ENCODE assay signal across 1 cellular context in the genomic region with DNA sequence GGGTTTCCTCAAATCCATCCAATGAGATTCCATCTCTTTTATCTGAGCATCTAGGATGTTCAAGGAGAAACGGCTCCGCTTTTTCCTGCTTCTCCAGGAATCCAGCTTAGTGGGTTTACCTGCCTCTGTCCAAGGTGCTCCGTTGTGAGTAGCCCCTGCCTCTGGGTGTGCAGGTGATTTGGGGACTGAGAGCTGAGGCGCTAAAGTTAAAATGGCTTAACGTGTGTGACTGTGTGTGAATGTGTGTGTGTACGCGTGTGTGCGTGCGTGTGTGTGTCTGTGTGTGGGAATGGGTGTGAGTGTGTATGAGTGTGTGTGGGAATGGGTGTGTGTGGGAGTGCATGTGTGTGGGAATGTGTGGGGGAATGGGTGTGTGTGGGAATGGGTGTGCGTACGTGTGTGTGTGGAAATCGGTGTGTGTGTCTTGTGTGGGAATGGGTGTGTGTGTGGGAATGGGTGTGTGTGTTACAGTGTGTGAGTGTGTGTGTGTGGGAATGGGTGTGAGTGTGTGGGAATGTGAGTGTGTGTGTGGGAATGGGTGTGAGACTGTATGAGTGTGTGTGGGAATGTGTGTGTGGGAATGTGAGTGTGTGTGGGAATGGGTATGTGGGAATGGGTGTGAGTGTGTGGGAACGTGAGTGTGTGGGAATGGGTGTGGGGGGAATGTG.
A peak's percentile ranks its signal among the peaks of the same experiment; 100 is the strongest.
TF ChIP-seq lines count a peak whose summit lies in the region.

No MANE protein-coding gene starts in this region.

TF ChIP-seq in GM12878, 131 proteins besides CTCF, POLR2A, EP300 and RAD21:
- TF ChIP-seq, protein P1, sequence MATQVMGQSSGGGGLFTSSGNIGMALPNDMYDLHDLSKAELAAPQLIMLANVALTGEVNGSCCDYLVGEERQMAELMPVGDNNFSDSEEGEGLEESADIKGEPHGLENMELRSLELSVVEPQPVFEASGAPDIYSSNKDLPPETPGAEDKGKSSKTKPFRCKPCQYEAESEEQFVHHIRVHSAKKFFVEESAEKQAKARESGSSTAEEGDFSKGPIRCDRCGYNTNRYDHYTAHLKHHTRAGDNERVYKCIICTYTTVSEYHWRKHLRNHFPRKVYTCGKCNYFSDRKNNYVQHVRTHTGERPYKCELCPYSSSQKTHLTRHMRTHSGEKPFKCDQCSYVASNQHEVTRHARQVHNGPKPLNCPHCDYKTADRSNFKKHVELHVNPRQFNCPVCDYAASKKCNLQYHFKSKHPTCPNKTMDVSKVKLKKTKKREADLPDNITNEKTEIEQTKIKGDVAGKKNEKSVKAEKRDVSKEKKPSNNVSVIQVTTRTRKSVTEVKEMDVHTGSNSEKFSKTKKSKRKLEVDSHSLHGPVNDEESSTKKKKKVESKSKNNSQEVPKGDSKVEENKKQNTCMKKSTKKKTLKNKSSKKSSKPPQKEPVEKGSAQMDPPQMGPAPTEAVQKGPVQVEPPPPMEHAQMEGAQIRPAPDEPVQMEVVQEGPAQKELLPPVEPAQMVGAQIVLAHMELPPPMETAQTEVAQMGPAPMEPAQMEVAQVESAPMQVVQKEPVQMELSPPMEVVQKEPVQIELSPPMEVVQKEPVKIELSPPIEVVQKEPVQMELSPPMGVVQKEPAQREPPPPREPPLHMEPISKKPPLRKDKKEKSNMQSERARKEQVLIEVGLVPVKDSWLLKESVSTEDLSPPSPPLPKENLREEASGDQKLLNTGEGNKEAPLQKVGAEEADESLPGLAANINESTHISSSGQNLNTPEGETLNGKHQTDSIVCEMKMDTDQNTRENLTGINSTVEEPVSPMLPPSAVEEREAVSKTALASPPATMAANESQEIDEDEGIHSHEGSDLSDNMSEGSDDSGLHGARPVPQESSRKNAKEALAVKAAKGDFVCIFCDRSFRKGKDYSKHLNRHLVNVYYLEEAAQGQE (IDR thresholded peaks at IDR 0.05; ENCODE audit: low read depth, low read length): peak; percentile 38; the same call in 1 of the 2 replicates
- TF ChIP-seq IKZF2 (IDR thresholded peaks at IDR 0.05) (peak in 1 of 2 experiments; percentile 42; a peak in 2 of 4 replicates), SIX5 (IDR thresholded peaks at IDR 0.05; ENCODE audit: low read depth, low read length, severe bottlenecking) (no peak), DPF2 (IDR thresholded peaks at IDR 0.05) (no peak), TCF3 (IDR thresholded peaks at IDR 0.05; ENCODE audit: borderline replicate concordance, insufficient read depth, low read depth, low read length) (peak; percentile 70; the same call in 1 of the 2 replicates), HDGF (IDR thresholded peaks at IDR 0.05) (peak; percentile 78)
- TF ChIP-seq, protein P2, sequence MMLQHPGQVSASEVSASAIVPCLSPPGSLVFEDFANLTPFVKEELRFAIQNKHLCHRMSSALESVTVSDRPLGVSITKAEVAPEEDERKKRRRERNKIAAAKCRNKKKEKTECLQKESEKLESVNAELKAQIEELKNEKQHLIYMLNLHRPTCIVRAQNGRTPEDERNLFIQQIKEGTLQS (IDR thresholded peaks at IDR 0.05; ENCODE audit: borderline replicate concordance, extremely low read depth, low read depth, low read length): no peak
- TF ChIP-seq, protein P3, sequence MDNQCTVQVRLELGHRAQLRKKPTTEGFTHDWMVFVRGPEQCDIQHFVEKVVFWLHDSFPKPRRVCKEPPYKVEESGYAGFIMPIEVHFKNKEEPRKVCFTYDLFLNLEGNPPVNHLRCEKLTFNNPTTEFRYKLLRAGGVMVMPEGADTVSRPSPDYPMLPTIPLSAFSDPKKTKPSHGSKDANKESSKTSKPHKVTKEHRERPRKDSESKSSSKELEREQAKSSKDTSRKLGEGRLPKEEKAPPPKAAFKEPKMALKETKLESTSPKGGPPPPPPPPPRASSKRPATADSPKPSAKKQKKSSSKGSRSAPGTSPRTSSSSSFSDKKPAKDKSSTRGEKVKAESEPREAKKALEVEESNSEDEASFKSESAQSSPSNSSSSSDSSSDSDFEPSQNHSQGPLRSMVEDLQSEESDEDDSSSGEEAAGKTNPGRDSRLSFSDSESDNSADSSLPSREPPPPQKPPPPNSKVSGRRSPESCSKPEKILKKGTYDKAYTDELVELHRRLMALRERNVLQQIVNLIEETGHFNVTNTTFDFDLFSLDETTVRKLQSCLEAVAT (IDR thresholded peaks at IDR 0.05): peak; percentile 84
- TF ChIP-seq, protein P4, sequence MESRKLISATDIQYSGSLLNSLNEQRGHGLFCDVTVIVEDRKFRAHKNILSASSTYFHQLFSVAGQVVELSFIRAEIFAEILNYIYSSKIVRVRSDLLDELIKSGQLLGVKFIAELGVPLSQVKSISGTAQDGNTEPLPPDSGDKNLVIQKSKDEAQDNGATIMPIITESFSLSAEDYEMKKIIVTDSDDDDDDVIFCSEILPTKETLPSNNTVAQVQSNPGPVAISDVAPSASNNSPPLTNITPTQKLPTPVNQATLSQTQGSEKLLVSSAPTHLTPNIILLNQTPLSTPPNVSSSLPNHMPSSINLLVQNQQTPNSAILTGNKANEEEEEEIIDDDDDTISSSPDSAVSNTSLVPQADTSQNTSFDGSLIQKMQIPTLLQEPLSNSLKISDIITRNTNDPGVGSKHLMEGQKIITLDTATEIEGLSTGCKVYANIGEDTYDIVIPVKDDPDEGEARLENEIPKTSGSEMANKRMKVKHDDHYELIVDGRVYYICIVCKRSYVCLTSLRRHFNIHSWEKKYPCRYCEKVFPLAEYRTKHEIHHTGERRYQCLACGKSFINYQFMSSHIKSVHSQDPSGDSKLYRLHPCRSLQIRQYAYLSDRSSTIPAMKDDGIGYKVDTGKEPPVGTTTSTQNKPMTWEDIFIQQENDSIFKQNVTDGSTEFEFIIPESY (IDR thresholded peaks at IDR 0.05): peak; percentile 43; the same call in 1 of the 2 replicates
- TF ChIP-seq, protein P5, sequence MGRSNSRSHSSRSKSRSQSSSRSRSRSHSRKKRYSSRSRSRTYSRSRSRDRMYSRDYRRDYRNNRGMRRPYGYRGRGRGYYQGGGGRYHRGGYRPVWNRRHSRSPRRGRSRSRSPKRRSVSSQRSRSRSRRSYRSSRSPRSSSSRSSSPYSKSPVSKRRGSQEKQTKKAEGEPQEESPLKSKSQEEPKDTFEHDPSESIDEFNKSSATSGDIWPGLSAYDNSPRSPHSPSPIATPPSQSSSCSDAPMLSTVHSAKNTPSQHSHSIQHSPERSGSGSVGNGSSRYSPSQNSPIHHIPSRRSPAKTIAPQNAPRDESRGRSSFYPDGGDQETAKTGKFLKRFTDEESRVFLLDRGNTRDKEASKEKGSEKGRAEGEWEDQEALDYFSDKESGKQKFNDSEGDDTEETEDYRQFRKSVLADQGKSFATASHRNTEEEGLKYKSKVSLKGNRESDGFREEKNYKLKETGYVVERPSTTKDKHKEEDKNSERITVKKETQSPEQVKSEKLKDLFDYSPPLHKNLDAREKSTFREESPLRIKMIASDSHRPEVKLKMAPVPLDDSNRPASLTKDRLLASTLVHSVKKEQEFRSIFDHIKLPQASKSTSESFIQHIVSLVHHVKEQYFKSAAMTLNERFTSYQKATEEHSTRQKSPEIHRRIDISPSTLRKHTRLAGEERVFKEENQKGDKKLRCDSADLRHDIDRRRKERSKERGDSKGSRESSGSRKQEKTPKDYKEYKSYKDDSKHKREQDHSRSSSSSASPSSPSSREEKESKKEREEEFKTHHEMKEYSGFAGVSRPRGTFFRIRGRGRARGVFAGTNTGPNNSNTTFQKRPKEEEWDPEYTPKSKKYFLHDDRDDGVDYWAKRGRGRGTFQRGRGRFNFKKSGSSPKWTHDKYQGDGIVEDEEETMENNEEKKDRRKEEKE (IDR thresholded peaks at IDR 0.05): no peak
- TF ChIP-seq, protein P6, sequence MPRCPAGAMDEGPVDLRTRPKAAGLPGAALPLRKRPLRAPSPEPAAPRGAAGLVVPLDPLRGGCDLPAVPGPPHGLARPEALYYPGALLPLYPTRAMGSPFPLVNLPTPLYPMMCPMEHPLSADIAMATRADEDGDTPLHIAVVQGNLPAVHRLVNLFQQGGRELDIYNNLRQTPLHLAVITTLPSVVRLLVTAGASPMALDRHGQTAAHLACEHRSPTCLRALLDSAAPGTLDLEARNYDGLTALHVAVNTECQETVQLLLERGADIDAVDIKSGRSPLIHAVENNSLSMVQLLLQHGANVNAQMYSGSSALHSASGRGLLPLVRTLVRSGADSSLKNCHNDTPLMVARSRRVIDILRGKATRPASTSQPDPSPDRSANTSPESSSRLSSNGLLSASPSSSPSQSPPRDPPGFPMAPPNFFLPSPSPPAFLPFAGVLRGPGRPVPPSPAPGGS (IDR thresholded peaks at IDR 0.05; ENCODE audit: borderline replicate concordance, insufficient read depth, low read depth, low read length, poor library complexity, severe bottlenecking): peak; percentile 57
- TF ChIP-seq, protein P7, sequence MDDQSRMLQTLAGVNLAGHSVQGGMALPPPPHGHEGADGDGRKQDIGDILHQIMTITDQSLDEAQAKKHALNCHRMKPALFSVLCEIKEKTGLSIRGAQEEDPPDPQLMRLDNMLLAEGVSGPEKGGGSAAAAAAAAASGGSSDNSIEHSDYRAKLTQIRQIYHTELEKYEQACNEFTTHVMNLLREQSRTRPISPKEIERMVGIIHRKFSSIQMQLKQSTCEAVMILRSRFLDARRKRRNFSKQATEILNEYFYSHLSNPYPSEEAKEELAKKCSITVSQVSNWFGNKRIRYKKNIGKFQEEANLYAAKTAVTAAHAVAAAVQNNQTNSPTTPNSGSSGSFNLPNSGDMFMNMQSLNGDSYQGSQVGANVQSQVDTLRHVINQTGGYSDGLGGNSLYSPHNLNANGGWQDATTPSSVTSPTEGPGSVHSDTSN (IDR thresholded peaks at IDR 0.05; ENCODE audit: insufficient replicate concordance, low read depth, low read length): peak; percentile 39
